16 cellular contexts compared by ENCODE assay signal in genomic region chr17:44905006-44906000, GRCh38. TPM values are rescaled to one million over a fixed set of nuclear protein-coding genes. Genes with fewer than 3 reads are reported as not detected.
DNase-seq lines count a peak whose midpoint lies in the region; ATAC-seq, FAIRE-seq and TF ChIP-seq lines count a peak whose summit lies in the region.
"Had no signal": no experiment of that assay in that cellular context is flagged by ENCODE, and none has a peak within 500 bp of the region (broad histone marks: within the 10 kb centered on the region; RNA-seq: fewer than 3 reads in every experiment).

No MANE protein-coding gene starts in this region.

- peaks cover 15% of the 10 kb centered on the region for H3F3A ChIP-seq in smooth muscle cell (ENCODE audit: low read depth)

- no peak for TF ChIP-seq POLR2A in HepG2 (IDR thresholded peaks at IDR 0.05; ENCODE audit: insufficient read depth in 1 of 2, low read depth in 2 of 2, low read length in 2 of 2)
- no peak for TF ChIP-seq POLR2A in GM18505 (IDR thresholded peaks at IDR 0.05; ENCODE audit: borderline replicate concordance, extremely low read depth, insufficient read depth, insufficient read length)

- no TSS peak for BruUV-seq in HepG2 (replicated peaks; lab: Mats Ljungman, UMichigan)

- DNase-seq in NCI-H82 (lab: John Stamatoyannopoulos, UW) (peak; percentile 26), NCI-H82 treated with DMSO at 0.1 percent for 48 hours (lab: John Stamatoyannopoulos, UW; ENCODE audit: unreplicated experiment) (no peak), adipocyte (ENCODE audit: low read depth) (no peak), HepG2 (ENCODE audit: low spot score) (no peak), smooth muscle cell (lab: John Stamatoyannopoulos, UW; ENCODE audit: unreplicated experiment) (no peak), DMS53 treated with DMSO at 0.1 percent for 48 hours (lab: John Stamatoyannopoulos, UW; ENCODE audit: unreplicated experiment) (no peak)
- DNase-seq: activated T-cell treated with anti-CD3 and anti-CD28 coated beads, Interleukin-2, amount 50 U/mL, for 48 hours; effector CD8-positive, alpha-beta T cell; left cardiac atrium; stimulated activated CD4-positive, alpha-beta T cell treated with anti-CD3 and anti-CD28 coated beads, Interleukin-12 subunit alpha, Interleukin-12 subunit beta, amount 100 ng/mL, for 4 hours had no signal

- H3K4me1 ChIP-seq in adipocyte (ENCODE audit: control insufficient read depth, insufficient read depth, low read length) (peaks cover 40% of the 10 kb centered on the region), HepG2 (ENCODE audit: insufficient read depth, low read length) (peaks cover 45% of the 10 kb centered on the region), smooth muscle cell (ENCODE audit: low read depth) (no peaks in the 10 kb centered on the region)

- H3K4me3 ChIP-seq in adipocyte (ENCODE audit: low read length) (no peak overlapping the region), HepG2 (replicated peaks in 1 of 3; ENCODE audit: insufficient read depth in 1 of 3, low read depth in 2 of 3, low read length in 3 of 3) (peak overlapping the region in 2 of 3 experiments; percentile 24 to 28; a peak in 1 of 6 replicates), smooth muscle cell (no peak overlapping the region)
- H3K4me3 ChIP-seq: thoracic aorta had no signal

- no peaks in the 10 kb centered on the region; the same call in 1 of the 2 replicates for H4K20me1 ChIP-seq in HepG2 (ENCODE audit: insufficient read depth, low read length)
- H4K20me1 ChIP-seq in smooth muscle cell (ENCODE audit: low read depth): no peaks in the 10 kb centered on the region

- TF ChIP-seq EP300 in HepG2 (IDR thresholded peaks at IDR 0.05; ENCODE audit: low read depth in 2 of 2, low read length in 2 of 2) (no peak), HepG2 (CRISPR knock-in tag; IDR thresholded peaks at IDR 0.05; ENCODE audit: borderline replicate concordance) (no peak)

- TF ChIP-seq RAD21 in HepG2 (CRISPR knock-in tag; IDR thresholded peaks at IDR 0.05): no peak

- ATAC-seq in HepG2 (peak; percentile 17; the same call in 2 of the 3 replicates), HG03108 (IDR thresholded peaks at IDR 0.05; ENCODE audit: unreplicated experiment) (no peak), GM18505 (IDR thresholded peaks at IDR 0.05; ENCODE audit: unreplicated experiment) (no peak)

- TF ChIP-seq CTCF in HepG2 (CRISPR knock-in tag; IDR thresholded peaks at IDR 0.05): no peak
- TF ChIP-seq CTCF in smooth muscle cell (IDR thresholded peaks at IDR 0.05; ENCODE audit: borderline replicate concordance, insufficient read depth, poor library complexity, severe bottlenecking): no peak

- 6% methylated on average over 9 of the region's 9 CpGs for WGBS in HepG2 (ENCODE audit: low lambda C conversion rate)
- WGBS in smooth muscle cell (ENCODE audit: low lambda C conversion rate): 84% methylated on average over 9 of the region's 9 CpGs

- peak overlapping the region; percentile 70 for H3K4me2 ChIP-seq in HepG2 (ENCODE audit: low read depth, low read length)
- H3K4me2 ChIP-seq in smooth muscle cell: peak overlapping the region; percentile 66

- H2AFZ ChIP-seq in HepG2 (ENCODE audit: low read length) (peak overlapping the region; percentile 15), smooth muscle cell (ENCODE audit: low read depth) (no peak overlapping the region)

- H3K36me3 ChIP-seq in adipocyte (ENCODE audit: control insufficient read depth, insufficient read depth, low read length, severe bottlenecking) (no peaks in the 10 kb centered on the region), HepG2 (replicated peaks in 1 of 2; ENCODE audit: control insufficient read depth in 1 of 2, insufficient read depth in 2 of 2, low read length in 2 of 2) (no peaks in the 10 kb centered on the region), smooth muscle cell (ENCODE audit: low read depth) (no peaks in the 10 kb centered on the region)
- H3K36me3 ChIP-seq: thoracic aorta had no signal

- intact Hi-C loops in HepG2 (cut with micrococcal nuclease; ENCODE audit: unreplicated experiment): loop anchor here (10.0 kb wide), 1 partner anchor 189 kb away; no protein-coding TSS in a partner anchor

- H3K9me3 ChIP-seq in adipocyte (ENCODE audit: control insufficient read depth, low read length): no peaks in the 10 kb centered on the region
- H3K9me3 ChIP-seq in HepG2 (ENCODE audit: low read length): no peaks in the 10 kb centered on the region
- H3K9me3 ChIP-seq in smooth muscle cell (replicated peaks; ENCODE audit: low read depth): no peaks in the 10 kb centered on the region
- H3K9me3 ChIP-seq: thoracic aorta had no signal

- H3K9ac ChIP-seq in adipocyte (ENCODE audit: low read length) (peak overlapping the region; percentile 30), HepG2 (ENCODE audit: insufficient read depth, low read depth, low read length) (peak overlapping the region; percentile 9; the same call in 1 of the 2 replicates), smooth muscle cell (ENCODE audit: low read depth) (peak overlapping the region; percentile 51)

- H3K27me3 ChIP-seq in adipocyte (replicated peaks; ENCODE audit: control insufficient read depth, insufficient read depth, low read length) (no peaks in the 10 kb centered on the region), HepG2 (ENCODE audit: control insufficient read depth in 1 of 2, insufficient read depth in 2 of 2, low read length in 2 of 2) (peaks cover 5 to 24% of the 10 kb centered on the region in 2 experiments; a peak in 2 of 5 replicates), smooth muscle cell (ENCODE audit: low read depth) (no peaks in the 10 kb centered on the region)

- no peak overlapping the region for H3K27ac ChIP-seq in HepG2 (ENCODE audit: extremely low read length, insufficient read depth, low read length)
- H3K27ac ChIP-seq in smooth muscle cell (ENCODE audit: low read depth): peak overlapping the region; percentile 77
- H3K27ac ChIP-seq: thoracic aorta had no signal

- CTCF ChIA-PET in HepG2 (lab: Yijun Ruan, JAX; ENCODE audit: low intra/inter-chr PET ratio, low total read pairs): no interaction called here

- in situ Hi-C loops in HepG2 (cut with HindIII; ENCODE audit: extremely low pct_ligation_motif_present, low pct_unique_long_range_greater_than_20kb): no loop called here

- POLR2A ChIA-PET in HepG2 (lab: Yijun Ruan, JAX): interaction anchor here (0.7 to 1.2 kb wide), 2 partner anchors 116 to 427 kb away, joined by 3 read pairs; no protein-coding TSS in a partner anchor

- no peak for FAIRE-seq in HepG2 (lab: Jason Lieb, UNC)
- FAIRE-seq: A204.1 had no signal

- H3K79me2 ChIP-seq in HepG2 (ENCODE audit: insufficient read depth, low read length) (no peaks in the 10 kb centered on the region), smooth muscle cell (ENCODE audit: low read depth) (no peaks in the 10 kb centered on the region)

RNA-seq across cellular contexts. Expression of gene EFTUD2, which starts 6.1 kb away (rescaled TPM):
- total RNA-seq in HepG2 (2016; rRNA removed; fragmentation: Illumina TruSeq; extraction: Trizol): 137 and 310 TPM in 2 replicates
- total RNA-seq in HepG2 (2016; cell fraction: cytosol; rRNA removed; fragmentation: Illumina TruSeq; extraction: Trizol; ENCODE audit: low read depth): 12.3 and 15.8 TPM in 2 replicates
- 133 and 270 TPM in 2 replicates for total RNA-seq in HepG2 (2016; cell fraction: insoluble cytoplasmic fraction; rRNA removed; fragmentation: Illumina TruSeq; extraction: Trizol)
- 28.2 and 35.7 TPM in 2 replicates for total RNA-seq in HepG2 (2016; cell fraction: membrane; rRNA removed; fragmentation: Illumina TruSeq; extraction: Trizol)
- 141 TPM in 2 replicates for total RNA-seq in HepG2 (2016; cell fraction: nucleus; rRNA removed; fragmentation: Illumina TruSeq; extraction: Trizol)
- 107 and 111 TPM in 2 replicates for polyA plus RNA-seq in HepG2 (2011; rRNA removed)
- polyA plus RNA-seq in HepG2 (2011; cell fraction: cytosol; rRNA removed): 91.0 and 97.8 TPM in 2 replicates
- polyA plus RNA-seq in HepG2 (2011; cell fraction: nucleus; rRNA removed): 171 and 192 TPM in 2 replicates
- 121 and 137 TPM in 2 replicates for polyA plus RNA-seq in HepG2 (2012)
- polyA plus RNA-seq in HepG2 (2016; cell fraction: cytosol; fragmentation: Illumina TruSeq; extraction: Trizol; ENCODE audit: low read depth): 6.8 and 7.8 TPM in 2 replicates
- polyA plus RNA-seq in HepG2 (2016; cell fraction: insoluble cytoplasmic fraction; fragmentation: Illumina TruSeq; extraction: Trizol; ENCODE audit: low read depth): 145 and 179 TPM in 2 replicates
- 17.0 and 18.1 TPM in 2 replicates for polyA plus RNA-seq in HepG2 (2016; cell fraction: membrane; fragmentation: Illumina TruSeq; extraction: Trizol; ENCODE audit: low read depth)
- 110 and 140 TPM in 2 replicates for polyA plus RNA-seq in HepG2 (2016; cell fraction: nucleus; fragmentation: Illumina TruSeq; extraction: Trizol; ENCODE audit: insufficient read depth, low read depth)
- polyA minus RNA-seq in HepG2 (2011; rRNA and poly(A)+ RNA removed; ENCODE audit: low replicate concordance): 364 and 446 TPM in 2 replicates
- 88.8 and 91.3 TPM in 2 replicates for polyA minus RNA-seq in HepG2 (2011; cell fraction: cytosol; rRNA and poly(A)+ RNA removed)
- polyA minus RNA-seq in HepG2 (2011; cell fraction: nucleus; rRNA and poly(A)+ RNA removed): 191 and 216 TPM in 2 replicates
- total RNA-seq in smooth muscle cell: 57.2 and 77.5 TPM in 2 replicates
- 76.0 and 76.5 TPM in 2 replicates for polyA plus RNA-seq in smooth muscle cell

RNA-seq across cellular contexts. Expression of gene GFAP, which starts 10.0 kb away (rescaled TPM):
- 0.11 and 0.35 TPM in 2 replicates for total RNA-seq in HepG2 (2016; rRNA removed; fragmentation: Illumina TruSeq; extraction: Trizol)
- 0.20 TPM in 1 of 2 replicates, not detected in the other for total RNA-seq in HepG2 (2016; cell fraction: cytosol; rRNA removed; fragmentation: Illumina TruSeq; extraction: Trizol; ENCODE audit: low read depth)
- 0.50 TPM in 1 of 2 replicates, not detected in the other for total RNA-seq in HepG2 (2016; cell fraction: insoluble cytoplasmic fraction; rRNA removed; fragmentation: Illumina TruSeq; extraction: Trizol)
- total RNA-seq in HepG2 (2016; cell fraction: membrane; rRNA removed; fragmentation: Illumina TruSeq; extraction: Trizol): 0.10 and 0.22 TPM in 2 replicates
- 0.63 TPM in 1 of 2 replicates, not detected in the other for total RNA-seq in HepG2 (2016; cell fraction: nucleus; rRNA removed; fragmentation: Illumina TruSeq; extraction: Trizol)
- polyA plus RNA-seq in HepG2 (2011; rRNA removed): 0.16 and 0.29 TPM in 2 replicates
- polyA plus RNA-seq in HepG2 (2011; cell fraction: cytosol; rRNA removed): 0.08 and 0.24 TPM in 2 replicates
- polyA plus RNA-seq in HepG2 (2011; cell fraction: nucleus; rRNA removed): 0.24 and 0.99 TPM in 2 replicates
- 0.13 TPM in 1 of 2 replicates, not detected in the other for polyA plus RNA-seq in HepG2 (2012)
- 0.18 TPM in 1 of 2 replicates, not detected in the other for polyA plus RNA-seq in HepG2 (2016; cell fraction: cytosol; fragmentation: Illumina TruSeq; extraction: Trizol; ENCODE audit: low read depth)
- polyA plus RNA-seq in HepG2 (2016; cell fraction: insoluble cytoplasmic fraction; fragmentation: Illumina TruSeq; extraction: Trizol; ENCODE audit: low read depth): 0.39 TPM in 1 of 2 replicates, not detected in the other
- 0.11 and 0.38 TPM in 2 replicates for polyA plus RNA-seq in HepG2 (2016; cell fraction: membrane; fragmentation: Illumina TruSeq; extraction: Trizol; ENCODE audit: low read depth)
- not detected in 2 replicates for polyA plus RNA-seq in HepG2 (2016; cell fraction: nucleus; fragmentation: Illumina TruSeq; extraction: Trizol; ENCODE audit: insufficient read depth, low read depth)
- polyA minus RNA-seq in HepG2 (2011; rRNA and poly(A)+ RNA removed; ENCODE audit: low replicate concordance): 0.78 TPM in 1 of 2 replicates, not detected in the other
- polyA minus RNA-seq in HepG2 (2011; cell fraction: cytosol; rRNA and poly(A)+ RNA removed): not detected in 2 replicates
- polyA minus RNA-seq in HepG2 (2011; cell fraction: nucleus; rRNA and poly(A)+ RNA removed): not detected in 2 replicates
- total RNA-seq in smooth muscle cell: 0.04 TPM in 1 of 2 replicates, not detected in the other
- 0.64 and 1.5 TPM in 2 replicates for polyA plus RNA-seq in smooth muscle cell
- total RNA-seq: glomerular endothelial cell; T-helper 1 cell treated with Interleukin-12 subunit alpha and Interleukin-12 subunit beta and Interleukin-4 antibody, amounts not matched to agents 30 ng/mL and 1 ng/mL, for 36 hours had no signal

RNA-seq across cellular contexts. Expression of gene KIF18B, which starts 42.3 kb away (rescaled TPM):
- 14.5 and 15.3 TPM in 2 replicates for total RNA-seq in HepG2 (2016; rRNA removed; fragmentation: Illumina TruSeq; extraction: Trizol)
- 9.5 and 10.9 TPM in 2 replicates for total RNA-seq in HepG2 (2016; cell fraction: cytosol; rRNA removed; fragmentation: Illumina TruSeq; extraction: Trizol; ENCODE audit: low read depth)
- 10.5 and 15.3 TPM in 2 replicates for total RNA-seq in HepG2 (2016; cell fraction: insoluble cytoplasmic fraction; rRNA removed; fragmentation: Illumina TruSeq; extraction: Trizol)
- total RNA-seq in HepG2 (2016; cell fraction: membrane; rRNA removed; fragmentation: Illumina TruSeq; extraction: Trizol): 11.6 and 11.8 TPM in 2 replicates
- 16.1 and 18.1 TPM in 2 replicates for total RNA-seq in HepG2 (2016; cell fraction: nucleus; rRNA removed; fragmentation: Illumina TruSeq; extraction: Trizol)
- 13.2 and 15.2 TPM in 2 replicates for polyA plus RNA-seq in HepG2 (2011; rRNA removed)
- polyA plus RNA-seq in HepG2 (2011; cell fraction: cytosol; rRNA removed): 3.7 and 7.3 TPM in 2 replicates
- polyA plus RNA-seq in HepG2 (2011; cell fraction: nucleus; rRNA removed): 33.4 and 44.5 TPM in 2 replicates
- 4.1 and 7.4 TPM in 2 replicates for polyA plus RNA-seq in HepG2 (2012)
- 1.2 and 1.7 TPM in 2 replicates for polyA plus RNA-seq in HepG2 (2016; cell fraction: cytosol; fragmentation: Illumina TruSeq; extraction: Trizol; ENCODE audit: low read depth)
- polyA plus RNA-seq in HepG2 (2016; cell fraction: insoluble cytoplasmic fraction; fragmentation: Illumina TruSeq; extraction: Trizol; ENCODE audit: low read depth): 11.3 and 16.8 TPM in 2 replicates
- polyA plus RNA-seq in HepG2 (2016; cell fraction: membrane; fragmentation: Illumina TruSeq; extraction: Trizol; ENCODE audit: low read depth): 3.7 and 5.4 TPM in 2 replicates
- polyA plus RNA-seq in HepG2 (2016; cell fraction: nucleus; fragmentation: Illumina TruSeq; extraction: Trizol; ENCODE audit: insufficient read depth, low read depth): 81.4 and 94.7 TPM in 2 replicates
- polyA minus RNA-seq in HepG2 (2011; rRNA and poly(A)+ RNA removed; ENCODE audit: low replicate concordance): 25.0 and 60.4 TPM in 2 replicates
- 8.2 and 9.4 TPM in 2 replicates for polyA minus RNA-seq in HepG2 (2011; cell fraction: cytosol; rRNA and poly(A)+ RNA removed)
- 12.9 and 15.5 TPM in 2 replicates for polyA minus RNA-seq in HepG2 (2011; cell fraction: nucleus; rRNA and poly(A)+ RNA removed)
- 2.4 and 2.7 TPM in 2 replicates for total RNA-seq in smooth muscle cell
- polyA plus RNA-seq in smooth muscle cell: 3.4 and 3.9 TPM in 2 replicates

RNA-seq across cellular contexts. Expression of gene HIGD1B, which starts 57.6 kb away (rescaled TPM):
- not detected in 2 replicates for total RNA-seq in HepG2 (2016; rRNA removed; fragmentation: Illumina TruSeq; extraction: Trizol)
- total RNA-seq in HepG2 (2016; cell fraction: cytosol; rRNA removed; fragmentation: Illumina TruSeq; extraction: Trizol; ENCODE audit: low read depth): not detected in 2 replicates
- not detected in 2 replicates for total RNA-seq in HepG2 (2016; cell fraction: insoluble cytoplasmic fraction; rRNA removed; fragmentation: Illumina TruSeq; extraction: Trizol)
- total RNA-seq in HepG2 (2016; cell fraction: membrane; rRNA removed; fragmentation: Illumina TruSeq; extraction: Trizol): not detected in 2 replicates
- not detected in 2 replicates for total RNA-seq in HepG2 (2016; cell fraction: nucleus; rRNA removed; fragmentation: Illumina TruSeq; extraction: Trizol)
- not detected in 2 replicates for polyA plus RNA-seq in HepG2 (2011; rRNA removed)
- not detected in 2 replicates for polyA plus RNA-seq in HepG2 (2011; cell fraction: cytosol; rRNA removed)
- not detected in 2 replicates for polyA plus RNA-seq in HepG2 (2011; cell fraction: nucleus; rRNA removed)
- not detected in 2 replicates for polyA plus RNA-seq in HepG2 (2012)
- polyA plus RNA-seq in HepG2 (2016; cell fraction: cytosol; fragmentation: Illumina TruSeq; extraction: Trizol; ENCODE audit: low read depth): not detected in 2 replicates
- not detected in 2 replicates for polyA plus RNA-seq in HepG2 (2016; cell fraction: insoluble cytoplasmic fraction; fragmentation: Illumina TruSeq; extraction: Trizol; ENCODE audit: low read depth)
- polyA plus RNA-seq in HepG2 (2016; cell fraction: membrane; fragmentation: Illumina TruSeq; extraction: Trizol; ENCODE audit: low read depth): not detected in 2 replicates
- not detected in 2 replicates for polyA plus RNA-seq in HepG2 (2016; cell fraction: nucleus; fragmentation: Illumina TruSeq; extraction: Trizol; ENCODE audit: insufficient read depth, low read depth)
- not detected in 2 replicates for polyA minus RNA-seq in HepG2 (2011; rRNA and poly(A)+ RNA removed; ENCODE audit: low replicate concordance)
- not detected in 2 replicates for polyA minus RNA-seq in HepG2 (2011; cell fraction: cytosol; rRNA and poly(A)+ RNA removed)
- not detected in 2 replicates for polyA minus RNA-seq in HepG2 (2011; cell fraction: nucleus; rRNA and poly(A)+ RNA removed)
- total RNA-seq in smooth muscle cell: not detected in 2 replicates
- polyA plus RNA-seq in smooth muscle cell: 0.39 and 0.61 TPM in 2 replicates
- total RNA-seq: glomerular endothelial cell; T-helper 1 cell treated with Interleukin-12 subunit alpha and Interleukin-12 subunit beta and Interleukin-4 antibody, amounts not matched to agents 30 ng/mL and 1 ng/mL, for 36 hours had no signal

Comparison
In these comparisons a context has a peak if more than half of its experiments do, and no peak if none do; other contexts are left out.
1. H3K4me3 ChIP-seq: peak in HepG2 (2 of 3); none in adipocyte (single experiment) and smooth muscle cell (single experiment).
2. Peak in every context shown above with its lines, with median percentiles within 50 percentile points of each other: H3K9ac ChIP-seq.